8 cellular contexts compared by ENCODE assay signal in genomic region chr1:153968400-153968799, GRCh38. TPM values are rescaled to one million over a fixed set of nuclear protein-coding genes. Genes with fewer than 3 reads are reported as not detected.
A peak's percentile ranks its signal among the peaks of the same experiment; 100 is the strongest.
DNase-seq lines count a peak whose midpoint lies in the region; ATAC-seq and TF ChIP-seq lines count a peak whose summit lies in the region.

No MANE protein-coding gene starts in this region.

- H3K27me3 ChIP-seq in esophagus (ENCODE audit: control insufficient read depth in 1 of 2, insufficient read depth in 2 of 2, low read length in 2 of 2) (no peaks in the 10 kb centered on the region), prostate gland (replicated peaks; ENCODE audit: insufficient read depth) (no peaks in the 10 kb centered on the region)

- peaks cover 8% of the 10 kb centered on the region; the same call in 1 of the 2 replicates for H3K4me1 ChIP-seq in ES-I3 (ENCODE audit: insufficient read depth, low read length)
- peaks cover 0 to 4% of the 10 kb centered on the region in 2 donors for H3K4me1 ChIP-seq in esophagus (ENCODE audit: control insufficient read depth in 2 of 2, insufficient read depth in 2 of 2, low read length in 1 of 2)
- H3K4me1 ChIP-seq in prostate gland (replicated peaks), result peaks cover 4% of the 10 kb centered on the region

- 17 to 20% methylated on average over 13 of the region's 13 CpGs for WGBS in esophagus, 2 donors
- 7% methylated on average over 13 of the region's 13 CpGs for WGBS in prostate gland

- TF ChIP-seq CTCF in prostate gland (IDR thresholded peaks at IDR 0.05), result no peak

- no peak for ATAC-seq in GM18858 (IDR thresholded peaks at IDR 0.05; ENCODE audit: unreplicated experiment)

- H3K36me3 ChIP-seq in ES-I3 (ENCODE audit: insufficient read depth, low read length), result 0 out of 2 replicates have a peak, but pooled peaks cover 2% of the 10 kb centered on the region
- peaks cover 0 to 3% of the 10 kb centered on the region in 2 donors for H3K36me3 ChIP-seq in esophagus (ENCODE audit: control insufficient read depth in 2 of 2, insufficient read depth in 2 of 2, low read length in 1 of 2)
- no peaks in the 10 kb centered on the region for H3K36me3 ChIP-seq in prostate gland

- H3K9me3 ChIP-seq in ES-I3 (ENCODE audit: control insufficient read depth, insufficient read depth, low read length), result no peaks in the 10 kb centered on the region
- H3K9me3 ChIP-seq in esophagus (ENCODE audit: control insufficient read depth in 2 of 2, insufficient read depth in 1 of 2, low read depth in 1 of 2, low read length in 1 of 2), result no peaks in the 10 kb centered on the region
- no peaks in the 10 kb centered on the region for H3K9me3 ChIP-seq in prostate gland

- intact Hi-C loops in prostate gland (cut with DNase I), result no loop called here

- peak overlapping the region; percentile 71 for H3K9ac ChIP-seq in ES-I3 (ENCODE audit: low read depth, low read length)

- DNase-seq in OCI-M1 (lab: John Stamatoyannopoulos, UW) (peak; percentile 35), prostate gland (ENCODE audit: low spot score) (peak; percentile 36), kidney glomerular epithelial cell (lab: John Stamatoyannopoulos, UW) (no peak), GM19238 (ENCODE audit: insufficient read length, low spot score) (no peak), NCI-H524 (lab: John Stamatoyannopoulos, UW) (no peak)

- no peak for TF ChIP-seq POLR2A in prostate gland (IDR thresholded peaks at IDR 0.05)

- H3K27ac ChIP-seq in esophagus (ENCODE audit: low read depth in 2 of 2, low read length in 1 of 2) (peak overlapping the region; percentile 95 to 96), prostate gland (peak overlapping the region; percentile 97)

- peak overlapping the region; percentile 66 to 78 for H3K4me3 ChIP-seq in esophagus (ENCODE audit: low read depth in 1 of 2, low read length in 2 of 2)
- peak overlapping the region; percentile 60 to 65 for H3K4me3 ChIP-seq in prostate gland

RNA-seq across cellular contexts. Expression of gene CREB3L4, which starts 0.7 kb away (rescaled TPM):
- polyA plus RNA-seq in esophagus, result 10 to 100 TPM in 1 of 2 donors, 1 to 10 TPM in 1; 9.4 to 10.0 TPM
- total RNA-seq in prostate gland, result 100 to 1,000 TPM; 109 to 386 TPM

RNA-seq across cellular contexts. Expression of gene SLC39A1, which starts 5.1 kb away (rescaled TPM):
- polyA plus RNA-seq in esophagus, result 10 to 100 TPM; 29.0 to 51.2 TPM
- total RNA-seq in prostate gland, result 100 to 1,000 TPM in 1 of 2 donors, 10 to 100 TPM in 1; 88.6 to 122 TPM

RNA-seq across cellular contexts. Expression of gene JTB, which starts 9.1 kb away (rescaled TPM):
- 100 to 1,000 TPM in 1 of 2 donors, 10 to 100 TPM in 1; 79.1 to 134 TPM for polyA plus RNA-seq in esophagus
- total RNA-seq in prostate gland, result 100 to 1,000 TPM; 234 to 404 TPM

RNA-seq across cellular contexts. Expression of gene CRTC2, which starts 10.0 kb away (rescaled TPM):
- 10 to 100 TPM; 17.0 to 36.8 TPM for polyA plus RNA-seq in esophagus
- 10 to 100 TPM; 18.5 to 30.2 TPM for total RNA-seq in prostate gland

RNA-seq across cellular contexts. Expression of gene RAB13, which starts 17.7 kb away (rescaled TPM):
- polyA plus RNA-seq in esophagus, result 10 to 100 TPM; 83.2 to 89.5 TPM
- 10 to 100 TPM; 49.1 to 49.3 TPM for total RNA-seq in prostate gland

Comparison
In these comparisons a context has a peak if more than half of its experiments do, and no peak if none do; other contexts are left out.
1. DNase-seq: peak in OCI-M1 (single experiment) and prostate gland (single experiment); none in kidney glomerular epithelial cell (single experiment), GM19238 (single experiment) and NCI-H524 (0 of 2).